Comparison of ENCODE assay signal across 1 cellular context in genomic region chr11:118251858-118252652, GRCh38.
A peak's percentile ranks its signal among the peaks of the same experiment; 100 is the strongest.
TF ChIP-seq lines count a peak whose summit lies in the region.

Gene MPZL3, minus strand, starts transcription at chr11:118252365. Its CDS starts 71 bp downstream, at chr11:118252294.

TF ChIP-seq in WTC11, 78 proteins besides CTCF, POLR2A, EP300 and RAD21 (continued from another document):
- TF ChIP-seq ELF4 (CRISPR knock-in tag; IDR thresholded peaks at IDR 0.05; ENCODE audit: low read depth) (no peak), ZNF423 (CRISPR knock-in tag; IDR thresholded peaks at IDR 0.05) (0 out of 2 replicates have a peak, but pooled peaks have one; percentile 41), CREM (CRISPR knock-in tag; IDR thresholded peaks at IDR 0.05) (peak; percentile 92), NR3C1 (CRISPR knock-in tag; conservative IDR thresholded peaks at IDR 0.05; ENCODE audit: low read depth) (no peak), ZNF532 (CRISPR knock-in tag; IDR thresholded peaks at IDR 0.05; ENCODE audit: borderline replicate concordance) (0 out of 2 replicates have a peak, but pooled peaks have one; percentile 29), ZNF121 (CRISPR knock-in tag; IDR thresholded peaks at IDR 0.05) (no peak), GTF2I (CRISPR knock-in tag; conservative IDR thresholded peaks at IDR 0.05) (no peak), IRF1 (CRISPR knock-in tag; IDR thresholded peaks at IDR 0.05) (no peak), SMAD4 (CRISPR knock-in tag; IDR thresholded peaks at IDR 0.05) (no peak), ZNF138 (CRISPR knock-in tag; conservative IDR thresholded peaks at IDR 0.05) (no peak), ZNF317 (CRISPR knock-in tag; IDR thresholded peaks at IDR 0.05; ENCODE audit: borderline replicate concordance, low read depth) (no peak), MAX (CRISPR knock-in tag; IDR thresholded peaks at IDR 0.05) (0 out of 2 replicates have a peak, but pooled peaks have one; percentile 38), E2F4 (CRISPR knock-in tag; IDR thresholded peaks at IDR 0.05; ENCODE audit: borderline replicate concordance, low read depth) (no peak), MYBL2 (CRISPR knock-in tag; IDR thresholded peaks at IDR 0.05) (peak; percentile 29; the same call in 1 of the 2 replicates), ZBTB21 (CRISPR knock-in tag; IDR thresholded peaks at IDR 0.05; ENCODE audit: borderline replicate concordance) (no peak), ZNF281 (CRISPR knock-in tag; IDR thresholded peaks at IDR 0.05) (no peak), ZNF416 (CRISPR knock-in tag; IDR thresholded peaks at IDR 0.05) (0 out of 2 replicates have a peak, but pooled peaks have one; percentile 35), PRRX2 (CRISPR knock-in tag; IDR thresholded peaks at IDR 0.05) (no peak), ARID4B (CRISPR knock-in tag; IDR thresholded peaks at IDR 0.05; ENCODE audit: borderline replicate concordance) (no peak), NFYB (CRISPR knock-in tag; conservative IDR thresholded peaks at IDR 0.05; ENCODE audit: low read depth) (no peak), EMX1 (CRISPR knock-in tag; IDR thresholded peaks at IDR 0.05) (no peak), USF2 (CRISPR knock-in tag; IDR thresholded peaks at IDR 0.05) (no peak), E2F1 (CRISPR knock-in tag; IDR thresholded peaks at IDR 0.05) (no peak), RELA (CRISPR knock-in tag; IDR thresholded peaks at IDR 0.05; ENCODE audit: borderline replicate concordance) (no peak), ZNF425 (CRISPR knock-in tag; conservative IDR thresholded peaks at IDR 0.05) (no peak), ATF1 (CRISPR knock-in tag; IDR thresholded peaks at IDR 0.05) (no peak), ZNF219 (CRISPR knock-in tag; IDR thresholded peaks at IDR 0.05; ENCODE audit: borderline replicate concordance) (no peak), NFE2L1 (CRISPR knock-in tag; IDR thresholded peaks at IDR 0.05) (no peak), MLX (CRISPR knock-in tag; IDR thresholded peaks at IDR 0.05) (no peak), E2F5 (CRISPR knock-in tag; IDR thresholded peaks at IDR 0.05) (no peak), ZNF232 (CRISPR knock-in tag; IDR thresholded peaks at IDR 0.05) (no peak), ERG (CRISPR knock-in tag; IDR thresholded peaks at IDR 0.05) (no peak)
